9 cellular contexts compared by ENCODE assay signal in the genomic region with DNA sequence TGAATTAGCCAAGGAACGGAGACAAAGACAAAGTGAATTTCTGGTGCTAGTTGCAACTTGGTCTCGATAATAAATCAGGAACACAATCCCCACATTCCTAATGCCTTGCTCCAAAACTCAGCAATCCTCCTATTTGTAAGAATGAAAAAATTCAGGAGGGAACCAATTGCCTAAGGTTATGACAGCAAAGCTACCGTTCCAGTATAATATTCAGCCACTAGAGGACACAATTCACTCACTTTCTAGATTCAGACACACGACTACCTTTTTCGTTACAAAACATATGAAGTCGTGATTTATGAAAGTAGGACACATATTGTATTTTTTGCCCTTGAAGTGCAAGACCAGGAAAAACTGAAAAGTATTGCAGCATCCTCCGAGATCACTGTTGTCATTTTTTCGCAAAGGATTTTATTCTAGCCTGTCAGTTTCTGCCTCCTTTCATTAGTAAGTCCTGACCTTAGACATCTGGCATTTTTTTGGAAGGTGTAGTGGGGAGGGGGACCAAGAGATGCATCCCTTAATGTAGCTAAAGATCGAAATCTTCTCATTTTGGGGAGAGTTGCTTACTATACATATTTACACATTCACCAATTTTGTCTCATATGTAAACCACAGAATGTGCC.
DNase-seq lines count a peak whose midpoint lies in the region; TF ChIP-seq lines count a peak whose summit lies in the region.
"Had no signal": no experiment of that assay in that cellular context is flagged by ENCODE, and none has a peak within 500 bp of the region (broad histone marks: within the 10 kb centered on the region; RNA-seq: fewer than 3 reads in every experiment).

No MANE protein-coding gene starts in this region.

- H3K9me3 ChIP-seq in MM.1S (replicated peaks; ENCODE audit: insufficient read depth, low read length) (no peaks in the 10 kb centered on the region), thyroid gland (no peaks in the 10 kb centered on the region)

- H3K4me2 ChIP-seq in MM.1S (ENCODE audit: low read depth, low read length), result no peak overlapping the region

- H3K9ac ChIP-seq in MM.1S (ENCODE audit: low read length), result no peak overlapping the region

- TF ChIP-seq POLR2A in thyroid gland (IDR thresholded peaks at IDR 0.05), result no peak

- no peak overlapping the region for H3K27ac ChIP-seq in MM.1S (ENCODE audit: low read length)
- no peak overlapping the region for H3K27ac ChIP-seq in thyroid gland

- no peaks in the 10 kb centered on the region for H3K9me2 ChIP-seq in MM.1S (replicated peaks; ENCODE audit: insufficient read depth, low read length)

- intact Hi-C loops in thyroid gland (cut with DNase I), result no loop called here

- no peaks in the 10 kb centered on the region for H3K79me2 ChIP-seq in MM.1S (ENCODE audit: low read length)

- no peak overlapping the region for H3K27ac Mint-ChIP-seq in activated naive CD4-positive, alpha-beta T cell treated with anti-CD3 and anti-CD28 coated beads, Interleukin-2, amount 10 ng/mL, durations not matched to agents 7 days and 5 days
- H3K27ac Mint-ChIP-seq: activated B cell treated with CpG ODN at 0.5 μM for 24 hours had no signal

- H2AFZ ChIP-seq in MM.1S (ENCODE audit: low read length), result no peak overlapping the region

- H3K4me1 Mint-ChIP-seq in activated naive CD4-positive, alpha-beta T cell treated with anti-CD3 and anti-CD28 coated beads, Interleukin-2, amount 10 ng/mL, durations not matched to agents 7 days and 5 days, result peaks cover 33% of the 10 kb centered on the region

- H3F3A ChIP-seq in MM.1S (ENCODE audit: insufficient read depth, low read length), result no peaks in the 10 kb centered on the region

- H3K27me3 Mint-ChIP-seq in activated naive CD4-positive, alpha-beta T cell treated with anti-CD3 and anti-CD28 coated beads, Interleukin-2, amount 10 ng/mL, durations not matched to agents 7 days and 5 days, result no peaks in the 10 kb centered on the region
- H3K27me3 Mint-ChIP-seq: activated B cell treated with CpG ODN at 0.5 μM for 24 hours had no signal

- peaks cover 80% of the 10 kb centered on the region for H3K36me3 Mint-ChIP-seq in activated naive CD4-positive, alpha-beta T cell treated with anti-CD3 and anti-CD28 coated beads, Interleukin-2, amount 10 ng/mL, durations not matched to agents 7 days and 5 days

- no peaks in the 10 kb centered on the region for H3K27me3 ChIP-seq in MM.1S (replicated peaks; ENCODE audit: insufficient read depth, low read length)
- H3K27me3 ChIP-seq in thyroid gland, result no peaks in the 10 kb centered on the region
- H3K27me3 ChIP-seq in H7 (ENCODE audit: control insufficient read depth, insufficient read depth, low read length), result no peaks in the 10 kb centered on the region; the same call in 1 of the 2 replicates

- no peak overlapping the region for H3K4me3 Mint-ChIP-seq in activated naive CD4-positive, alpha-beta T cell treated with anti-CD3 and anti-CD28 coated beads, Interleukin-2, amount 10 ng/mL, durations not matched to agents 7 days and 5 days
- H3K4me3 Mint-ChIP-seq: activated B cell treated with CpG ODN at 0.5 μM for 24 hours had no signal

- 34 to 40% methylated on average over 9 of the region's 9 CpGs for WGBS in thyroid gland, 2 donors

- TF ChIP-seq CTCF in MM.1S (IDR thresholded peaks at IDR 0.05; ENCODE audit: low read length) (peak; percentile 32), thyroid gland (IDR thresholded peaks at IDR 0.05) (peak; percentile 43 to 95 (median 80))

- no peaks in the 10 kb centered on the region for H3K9me3 Mint-ChIP-seq in activated naive CD4-positive, alpha-beta T cell treated with anti-CD3 and anti-CD28 coated beads, Interleukin-2, amount 10 ng/mL, durations not matched to agents 7 days and 5 days
- H3K9me3 Mint-ChIP-seq: activated B cell treated with CpG ODN at 0.5 μM for 24 hours had no signal

- DNase-seq in ELR (ENCODE audit: low read depth) (peak; percentile 54), MM.1S (no peak), amniotic epithelial cell (ENCODE audit: low read depth) (peak; percentile 27), iPS-NIHi7 (ENCODE audit: extremely low spot score) (peak; percentile 28), thyroid gland (no peak), NCI-H146 treated with DMSO at 0.1 percent for 48 hours (lab: John Stamatoyannopoulos, UW; ENCODE audit: unreplicated experiment) (no peak), H7 (no peak)
- no peak for DNase-seq in activated naive CD4-positive, alpha-beta T cell treated with anti-CD3 and anti-CD28 coated beads, Interleukin-2, amount 10 ng/mL, durations not matched to agents 7 days and 5 days
- DNase-seq: activated B cell treated with CpG ODN at 0.5 μM for 24 hours had no signal

- no peaks in the 10 kb centered on the region for H4K20me1 ChIP-seq in MM.1S (ENCODE audit: insufficient read depth, low read length)

- CTCF ChIA-PET in activated naive CD4-positive, alpha-beta T cell treated with anti-CD3 and anti-CD28 coated beads, Interleukin-2, amount 10 ng/mL, durations not matched to agents 7 days and 5 days (lab: Charles Lee), result no interaction called here

- no peak overlapping the region for H3K4me3 ChIP-seq in MM.1S (ENCODE audit: low read length)
- H3K4me3 ChIP-seq in thyroid gland (replicated peaks in 1 of 3), result no peak overlapping the region
- H3K4me3 ChIP-seq in H7 (ENCODE audit: insufficient read depth, low read depth, low read length), result no peak overlapping the region

- H3K36me3 ChIP-seq in MM.1S (replicated peaks; ENCODE audit: insufficient read depth, low read length) (no peaks in the 10 kb centered on the region; the same call in 1 of the 2 replicates), thyroid gland (no peaks in the 10 kb centered on the region), H7 (replicated peaks; ENCODE audit: control insufficient read depth, insufficient read depth, low read length) (no peaks in the 10 kb centered on the region)

- H3K4me1 ChIP-seq in MM.1S (ENCODE audit: low read length) (no peaks in the 10 kb centered on the region), thyroid gland (peaks cover 0 to 1% of the 10 kb centered on the region in 2 donors)

Comparison
In these comparisons a context has a peak if more than half of its experiments do, and no peak if none do; other contexts are left out.
1. DNase-seq: peak in ELR (single experiment), amniotic epithelial cell (single experiment) and iPS-NIHi7 (single experiment); none in MM.1S (single experiment), thyroid gland (0 of 2), NCI-H146 treated with DMSO at 0.1 percent for 48 hours (single experiment), activated naive CD4-positive, alpha-beta T cell treated with anti-CD3 and anti-CD28 coated beads, Interleukin-2, amount 10 ng/mL, durations not matched to agents 7 days and 5 days (single experiment) and H7 (single experiment).